In the genomic region with DNA sequence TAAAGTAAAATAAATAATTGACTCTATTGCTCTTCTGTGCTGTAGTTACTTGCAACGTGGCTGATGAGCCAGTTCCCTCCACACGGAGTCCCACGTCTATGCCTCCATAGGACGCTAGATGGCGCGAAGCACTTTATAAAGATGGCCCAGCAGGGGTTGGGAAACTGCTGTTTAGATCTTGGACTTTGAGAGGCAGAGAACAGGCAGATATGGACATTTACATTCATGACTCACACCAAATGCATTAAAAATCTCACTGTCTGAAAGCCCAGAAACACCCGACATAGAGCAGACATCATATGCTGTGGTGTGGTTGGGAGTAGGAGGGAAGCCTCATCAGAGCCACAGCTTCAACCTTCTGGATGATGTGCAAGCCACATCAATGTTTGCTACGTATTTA, we compare ENCODE assay signal across 8 cellular contexts.
A peak's percentile ranks its signal among the peaks of the same experiment; 100 is the strongest.
DNase-seq lines count a peak whose midpoint lies in the region; ATAC-seq, FAIRE-seq and TF ChIP-seq lines count a peak whose summit lies in the region.

No MANE protein-coding gene starts in this region.

- intact Hi-C loops in stomach (cut with DNase I; ENCODE audit: low total_unique reads), result loop anchor here (10.0 kb wide), 1 partner anchor 444 kb away; no protein-coding TSS in a partner anchor

- TF ChIP-seq CTCF in stomach (IDR thresholded peaks at IDR 0.05), result peak in 5 of 7 experiments; percentile 80 to 86 (median 85)

- peak; percentile 92 for FAIRE-seq in endometrium (lab: Jason Lieb, UNC)

- no peaks in the 10 kb centered on the region for H3K27me3 ChIP-seq in stomach

- TF ChIP-seq EP300 in stomach (IDR thresholded peaks at IDR 0.05), result no peak

- H3K4me1 ChIP-seq in stomach, result peaks cover 5 to 20% (median 9%) of the 10 kb centered on the region in 4 donors

- no peaks in the 10 kb centered on the region for H3K9me3 ChIP-seq in stomach

- H3K27ac ChIP-seq in stomach, result no peak overlapping the region

- WGBS in stomach, 5 donors, result 5 to 8% (median 6%) methylated on average over 8 of the region's 8 CpGs

- peak; percentile 79 for DNase-seq in DMS 273 (lab: John Stamatoyannopoulos, UW; ENCODE audit: unreplicated experiment)
- peak; percentile 96 for DNase-seq in NCI-H345 (lab: John Stamatoyannopoulos, UW)
- peak; percentile 70 for DNase-seq in activated CD4-positive, alpha-beta T cell treated with anti-CD3 and anti-CD28 coated beads for 48 hours
- peak; percentile 91 for DNase-seq in midbrain (lab: John Stamatoyannopoulos, UW)
- DNase-seq in stomach, result peak; percentile 80

- no peak for TF ChIP-seq POLR2A in stomach (IDR thresholded peaks at IDR 0.05)

- H3K36me3 ChIP-seq in stomach, result no peaks in the 10 kb centered on the region

- peak; percentile 90 for ATAC-seq in GM19452 (IDR thresholded peaks at IDR 0.05; ENCODE audit: unreplicated experiment)
- ATAC-seq in HG03442 (IDR thresholded peaks at IDR 0.05; ENCODE audit: unreplicated experiment), result peak; percentile 96

- H3K4me3 ChIP-seq in stomach, result no peak overlapping the region
